Comparison of ENCODE assay signal across 24 cellular contexts in the genomic region with DNA sequence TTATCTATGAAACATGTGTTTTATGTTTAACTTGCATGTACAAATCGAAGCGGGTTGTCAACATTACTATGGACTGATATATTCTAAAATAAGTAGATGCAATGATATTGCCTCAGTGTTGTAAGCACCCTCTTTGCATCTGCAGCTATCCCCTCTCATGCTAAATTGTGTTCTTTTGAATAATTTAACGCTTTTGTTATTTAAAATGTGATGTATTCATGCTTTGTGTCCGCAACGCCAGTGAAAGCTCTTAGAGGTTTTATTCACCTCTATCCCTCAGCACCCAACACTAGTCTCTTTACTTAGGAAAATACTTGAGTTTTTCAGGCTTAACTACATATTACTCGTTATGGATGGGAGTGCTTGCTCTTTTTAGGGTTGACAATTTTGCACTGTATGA.
"Had no signal": no experiment of that assay in that cellular context is flagged by ENCODE, and none has a peak within 500 bp of the region (broad histone marks: within the 10 kb centered on the region; RNA-seq: fewer than 3 reads in every experiment).

No MANE protein-coding gene starts in this region.

- H3K27ac ChIP-seq: adrenal gland, ascending aorta, pancreas, psoas muscle, right lobe of liver, skin epidermis, suprapubic skin, tibial nerve had no signal

- DNase-seq: activated B cell treated with CpG ODN at 0.5 μM for 24 hours; activated CD4-positive, alpha-beta T cell treated with anti-CD3 and anti-CD28 coated beads for 36 hours; activated CD4-positive, alpha-beta T cell treated with anti-CD3 and anti-CD28 coated beads, Interleukin-2, amount 50 U/mL, for 4 hours; activated CD8-positive, alpha-beta memory T cell treated with anti-CD3 and anti-CD28 coated beads for 24 hours; activated CD8-positive, alpha-beta memory T cell treated with anti-CD3 and anti-CD28 coated beads, Interleukin-2, amount 50 U/mL, for 4 hours; activated naive CD4-positive, alpha-beta T cell; activated T-cell treated with anti-CD3 and anti-CD28 coated beads, Interleukin-2, amount 50 U/mL, for 24 hours; adrenal gland; central memory CD4-positive, alpha-beta T cell; dermis blood vessel endothelial cell; effector CD8-positive, alpha-beta T cell; erythroblast; foreskin fibroblast; left cardiac atrium; pancreas; psoas muscle; right lobe of liver; stimulated activated CD4-positive, alpha-beta T cell treated with anti-CD3 and anti-CD28 coated beads, Interleukin-1b, Interleukin-23, amount 100 ng/mL, for 48 hours; stimulated activated naive CD8-positive, alpha-beta T cell treated with anti-CD3 and anti-CD28 coated beads, Interleukin-15, amount 100 ng/mL, for 72 hours; T1000 had no signal

- H3K4me3 ChIP-seq: adrenal gland, ascending aorta, pancreas, psoas muscle, right lobe of liver, skin epidermis, suprapubic skin, tibial nerve had no signal

- H3K9me3 ChIP-seq: adrenal gland, ascending aorta, pancreas, psoas muscle, right lobe of liver, suprapubic skin, tibial nerve had no signal

- H3K36me3 ChIP-seq: adrenal gland, ascending aorta, pancreas, right lobe of liver, suprapubic skin, tibial nerve had no signal
